Comparison of ENCODE assay signal across 13 cellular contexts in the genomic region with DNA sequence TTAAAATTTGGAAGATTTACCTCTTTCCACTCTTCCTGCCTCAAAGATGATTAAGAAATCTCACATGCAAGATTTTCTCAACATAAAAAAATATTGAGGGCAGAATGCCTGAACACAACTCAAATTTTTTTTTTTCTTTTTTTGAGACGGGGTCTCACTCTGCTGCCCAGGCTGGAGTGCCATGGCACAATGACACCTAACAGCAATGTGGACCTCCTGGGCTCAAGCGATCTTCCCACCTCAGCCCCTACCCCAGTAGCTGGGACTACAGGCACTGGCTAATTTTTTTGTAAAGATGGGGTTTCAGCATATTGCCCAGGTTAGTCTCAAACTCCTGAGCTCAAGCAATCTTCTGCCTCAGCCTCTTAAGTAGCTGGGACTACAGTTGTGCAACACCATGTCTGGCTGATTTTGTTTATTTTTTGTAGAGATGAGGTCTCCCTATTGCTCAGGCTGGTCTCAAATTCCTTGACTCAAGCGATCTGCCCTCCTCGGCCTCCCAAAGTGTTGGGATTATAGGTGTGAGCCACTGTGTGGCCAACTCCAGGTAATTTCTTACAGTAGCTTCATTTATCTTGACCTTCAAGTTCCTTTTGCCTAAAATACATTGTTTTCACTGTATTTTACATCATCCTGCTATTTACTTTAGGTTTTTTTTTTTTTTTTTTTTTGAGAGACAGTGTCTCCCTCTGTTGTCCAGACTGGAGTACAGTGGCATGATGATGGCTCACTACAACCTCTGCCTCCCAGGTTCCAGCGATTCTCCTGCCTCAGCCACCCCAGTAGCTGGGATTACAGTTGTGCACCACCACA. TPM values are rescaled to one million over a fixed set of nuclear protein-coding genes. Genes with fewer than 3 reads are reported as not detected.
DNase-seq lines count a peak whose midpoint lies in the region; ATAC-seq and TF ChIP-seq lines count a peak whose summit lies in the region.
"Had no signal": no experiment of that assay in that cellular context is flagged by ENCODE, and none has a peak within 500 bp of the region (broad histone marks: within the 10 kb centered on the region; RNA-seq: fewer than 3 reads in every experiment).

No MANE protein-coding gene starts in this region.

- intact Hi-C loops in left lung (cut with DNase I) = no loop called here

- no peak overlapping the region for H3K4me3 Mint-ChIP-seq in endothelial cell (ENCODE audit: unreplicated experiment)

- peaks cover 9% of the 10 kb centered on the region for H3K4me1 Mint-ChIP-seq in endothelial cell (ENCODE audit: unreplicated experiment)

- no peaks in the 10 kb centered on the region for H3K9me3 Mint-ChIP-seq in endothelial cell (ENCODE audit: unreplicated experiment)

- H3K36me3 Mint-ChIP-seq in endothelial cell (ENCODE audit: low read depth, unreplicated experiment) = peaks cover 5% of the 10 kb centered on the region

- peak; percentile 8 for DNase-seq in astrocyte of the hippocampus (ENCODE audit: low read depth, low spot score)
- DNase-seq in left lung = no peak
- no peak for DNase-seq in cerebellar cortex (ENCODE audit: low spot score)
- no peak for DNase-seq in endothelial cell (ENCODE audit: low spot score)
- DNase-seq in middle frontal gyrus (ENCODE audit: extremely low spot score, low spot score) = no peak
- DNase-seq: activated CD4-positive, alpha-beta T cell treated with anti-CD3 and anti-CD28 coated beads, Interleukin-2, amount 50 U/mL, for 4 hours; adrenal gland; NCI-H69 had no signal

- H3K4me3 ChIP-seq in HEK293 (ENCODE audit: low read depth, low read length) (no peak overlapping the region), left lung (no peak overlapping the region)
- H3K4me3 ChIP-seq: adrenal gland had no signal

- H3K27me3 ChIP-seq in left lung = no peaks in the 10 kb centered on the region
- H3K27me3 ChIP-seq: adrenal gland had no signal

- peak; percentile 11; the same call in 1 of the 2 replicates for TF ChIP-seq CTCF in C4-2B (conservative IDR thresholded peaks at IDR 0.05)
- peak; percentile 40; the same call in 1 of the 2 replicates for TF ChIP-seq CTCF in HEK293 (tag by site-specific recombination; IDR thresholded peaks at IDR 0.05)
- TF ChIP-seq CTCF in left lung (IDR thresholded peaks at IDR 0.05) = no peak
- TF ChIP-seq CTCF in endothelial cell (IDR thresholded peaks at IDR 0.05; ENCODE audit: unreplicated experiment) = no peak

- POLR2A ChIA-PET in HEK293 (lab: Yijun Ruan, JAX) = interaction anchor here (0.6 to 2.1 kb wide), 4 partner anchors 9 to 43 kb away, joined by 3 to 11 read pairs (median 4); no protein-coding TSS in a partner anchor

- H3K27ac ChIP-seq in C4-2B (no peak overlapping the region), HEK293 (ENCODE audit: extremely low read depth, low read depth, low read length) (no peak overlapping the region), left lung (no peak overlapping the region)
- H3K27ac ChIP-seq: adrenal gland, KMS-11, parathyroid adenoma had no signal

- peak; percentile 72 for ATAC-seq in left lung
- ATAC-seq in activated CD4-positive, CD25-positive, alpha-beta regulatory T cell treated with anti-CD3 and anti-CD28 coated beads, Interleukin-2, amount 50 U/mL, for 24 hours = no peak

- CTCF ChIA-PET in HEK293 (lab: Yijun Ruan, JAX) = interaction anchor here (0.6 to 3.4 kb wide), 9 partner anchors 10 to 949 kb away, joined by 3 to 18 read pairs (median 5); no protein-coding TSS in a partner anchor

- H3K9me3 ChIP-seq in HEK293 (ENCODE audit: control insufficient read depth, insufficient read depth, low read depth, low read length) (no peaks in the 10 kb centered on the region), left lung (no peaks in the 10 kb centered on the region)
- H3K9me3 ChIP-seq: adrenal gland had no signal

- H3K36me3 ChIP-seq in HEK293 (ENCODE audit: control insufficient read depth in 2 of 2, insufficient read depth in 1 of 2, low read length in 2 of 2) (peaks cover 14 to 28% of the 10 kb centered on the region in 2 experiments), left lung (peaks cover 0 to 7% of the 10 kb centered on the region in 2 donors)

- no peaks in the 10 kb centered on the region for H3K27me3 Mint-ChIP-seq in endothelial cell (ENCODE audit: unreplicated experiment)

- no peak overlapping the region for H3K27ac Mint-ChIP-seq in endothelial cell (ENCODE audit: unreplicated experiment)

- H3K4me1 ChIP-seq in HEK293 (ENCODE audit: control insufficient read depth, insufficient read depth, low read length) (peaks cover 17% of the 10 kb centered on the region), left lung (peaks cover 0 to 13% of the 10 kb centered on the region in 2 donors)
- H3K4me1 ChIP-seq: parathyroid adenoma had no signal

TF ChIP-seq in HEK293, 187 proteins besides CTCF, POLR2A, EP300 and RAD21 (continues in another document):
- TF ChIP-seq ZNF404 (tag by site-specific recombination; IDR thresholded peaks at IDR 0.05) = no peak
- TF ChIP-seq, protein P1, sequence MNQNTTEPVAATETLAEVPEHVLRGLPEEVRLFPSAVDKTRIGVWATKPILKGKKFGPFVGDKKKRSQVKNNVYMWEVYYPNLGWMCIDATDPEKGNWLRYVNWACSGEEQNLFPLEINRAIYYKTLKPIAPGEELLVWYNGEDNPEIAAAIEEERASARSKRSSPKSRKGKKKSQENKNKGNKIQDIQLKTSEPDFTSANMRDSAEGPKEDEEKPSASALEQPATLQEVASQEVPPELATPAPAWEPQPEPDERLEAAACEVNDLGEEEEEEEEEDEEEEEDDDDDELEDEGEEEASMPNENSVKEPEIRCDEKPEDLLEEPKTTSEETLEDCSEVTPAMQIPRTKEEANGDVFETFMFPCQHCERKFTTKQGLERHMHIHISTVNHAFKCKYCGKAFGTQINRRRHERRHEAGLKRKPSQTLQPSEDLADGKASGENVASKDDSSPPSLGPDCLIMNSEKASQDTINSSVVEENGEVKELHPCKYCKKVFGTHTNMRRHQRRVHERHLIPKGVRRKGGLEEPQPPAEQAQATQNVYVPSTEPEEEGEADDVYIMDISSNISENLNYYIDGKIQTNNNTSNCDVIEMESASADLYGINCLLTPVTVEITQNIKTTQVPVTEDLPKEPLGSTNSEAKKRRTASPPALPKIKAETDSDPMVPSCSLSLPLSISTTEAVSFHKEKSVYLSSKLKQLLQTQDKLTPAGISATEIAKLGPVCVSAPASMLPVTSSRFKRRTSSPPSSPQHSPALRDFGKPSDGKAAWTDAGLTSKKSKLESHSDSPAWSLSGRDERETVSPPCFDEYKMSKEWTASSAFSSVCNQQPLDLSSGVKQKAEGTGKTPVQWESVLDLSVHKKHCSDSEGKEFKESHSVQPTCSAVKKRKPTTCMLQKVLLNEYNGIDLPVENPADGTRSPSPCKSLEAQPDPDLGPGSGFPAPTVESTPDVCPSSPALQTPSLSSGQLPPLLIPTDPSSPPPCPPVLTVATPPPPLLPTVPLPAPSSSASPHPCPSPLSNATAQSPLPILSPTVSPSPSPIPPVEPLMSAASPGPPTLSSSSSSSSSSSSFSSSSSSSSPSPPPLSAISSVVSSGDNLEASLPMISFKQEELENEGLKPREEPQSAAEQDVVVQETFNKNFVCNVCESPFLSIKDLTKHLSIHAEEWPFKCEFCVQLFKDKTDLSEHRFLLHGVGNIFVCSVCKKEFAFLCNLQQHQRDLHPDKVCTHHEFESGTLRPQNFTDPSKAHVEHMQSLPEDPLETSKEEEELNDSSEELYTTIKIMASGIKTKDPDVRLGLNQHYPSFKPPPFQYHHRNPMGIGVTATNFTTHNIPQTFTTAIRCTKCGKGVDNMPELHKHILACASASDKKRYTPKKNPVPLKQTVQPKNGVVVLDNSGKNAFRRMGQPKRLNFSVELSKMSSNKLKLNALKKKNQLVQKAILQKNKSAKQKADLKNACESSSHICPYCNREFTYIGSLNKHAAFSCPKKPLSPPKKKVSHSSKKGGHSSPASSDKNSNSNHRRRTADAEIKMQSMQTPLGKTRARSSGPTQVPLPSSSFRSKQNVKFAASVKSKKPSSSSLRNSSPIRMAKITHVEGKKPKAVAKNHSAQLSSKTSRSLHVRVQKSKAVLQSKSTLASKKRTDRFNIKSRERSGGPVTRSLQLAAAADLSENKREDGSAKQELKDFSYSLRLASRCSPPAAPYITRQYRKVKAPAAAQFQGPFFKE (tag by site-specific recombination; IDR thresholded peaks at IDR 0.05; ENCODE audit: borderline replicate concordance) = no peak
- no peak for TF ChIP-seq SETDB1 (IDR thresholded peaks at IDR 0.05; ENCODE audit: insufficient read length, low read length)
- TF ChIP-seq SP7 (tag by site-specific recombination; IDR thresholded peaks at IDR 0.05) = peak; percentile 20; the same call in 1 of the 2 replicates
- TF ChIP-seq ZFP37 (tag by site-specific recombination; IDR thresholded peaks at IDR 0.05) = no peak
- no peak for TF ChIP-seq KLF1 (tag by site-specific recombination; IDR thresholded peaks at IDR 0.05)
- 0 out of 2 replicates have a peak, but pooled peaks have one; percentile 19 for TF ChIP-seq ZNF335 (tag by site-specific recombination; conservative IDR thresholded peaks at IDR 0.05)
- TF ChIP-seq, protein P2, sequence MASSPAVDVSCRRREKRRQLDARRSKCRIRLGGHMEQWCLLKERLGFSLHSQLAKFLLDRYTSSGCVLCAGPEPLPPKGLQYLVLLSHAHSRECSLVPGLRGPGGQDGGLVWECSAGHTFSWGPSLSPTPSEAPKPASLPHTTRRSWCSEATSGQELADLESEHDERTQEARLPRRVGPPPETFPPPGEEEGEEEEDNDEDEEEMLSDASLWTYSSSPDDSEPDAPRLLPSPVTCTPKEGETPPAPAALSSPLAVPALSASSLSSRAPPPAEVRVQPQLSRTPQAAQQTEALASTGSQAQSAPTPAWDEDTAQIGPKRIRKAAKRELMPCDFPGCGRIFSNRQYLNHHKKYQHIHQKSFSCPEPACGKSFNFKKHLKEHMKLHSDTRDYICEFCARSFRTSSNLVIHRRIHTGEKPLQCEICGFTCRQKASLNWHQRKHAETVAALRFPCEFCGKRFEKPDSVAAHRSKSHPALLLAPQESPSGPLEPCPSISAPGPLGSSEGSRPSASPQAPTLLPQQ (tag by site-specific recombination; IDR thresholded peaks at IDR 0.05) = peak; percentile 17; the same call in 1 of the 2 replicates
- TF ChIP-seq OSR2 (tag by site-specific recombination; IDR thresholded peaks at IDR 0.05) = peak; percentile 94
- no peak for TF ChIP-seq ZNF175 (tag by site-specific recombination; IDR thresholded peaks at IDR 0.05)
- no peak for TF ChIP-seq HOXA7 (CRISPR knock-in tag; IDR thresholded peaks at IDR 0.05; ENCODE audit: borderline replicate concordance)
- TF ChIP-seq ZNF654 (tag by site-specific recombination; IDR thresholded peaks at IDR 0.05; ENCODE audit: low read depth) = peak; percentile 31

RNA-seq across cellular contexts. Expression of a gene that starts 10.4 kb away (rescaled TPM):
- total RNA-seq in left lung = 100 to 1,000 TPM; 115 to 147 TPM
- total RNA-seq in endothelial cell (ENCODE audit: unreplicated experiment) = 170 TPM

RNA-seq across cellular contexts. Expression of a gene that starts 35.7 kb away (rescaled TPM):
- total RNA-seq in left lung (10 to 100 TPM; 18.8 to 29.9 TPM), endothelial cell (ENCODE audit: unreplicated experiment) (19.4 TPM)

RNA-seq across cellular contexts. Expression of a gene that starts 59.2 kb away (rescaled TPM):
- total RNA-seq in left lung = 1 to 10 TPM; 4.1 to 6.3 TPM
- total RNA-seq in endothelial cell (ENCODE audit: unreplicated experiment) = 9.2 TPM

Comparison
In these comparisons a context has a peak if more than half of its experiments do, and no peak if none do; other contexts are left out.
1. CTCF ChIP-seq: peak in C4-2B (single experiment) and HEK293 (single experiment); none in left lung (0 of 2) and endothelial cell (single experiment).